19 cellular contexts compared by ENCODE assay signal in genomic region chr21:15289246-15289645, GRCh38.
A peak's percentile ranks its signal among the peaks of the same experiment; 100 is the strongest.
DNase-seq lines count a peak whose midpoint lies in the region; ATAC-seq and TF ChIP-seq lines count a peak whose summit lies in the region.
"Had no signal": no experiment of that assay in that cellular context is flagged by ENCODE, and none has a peak within 500 bp of the region (broad histone marks: within the 10 kb centered on the region; RNA-seq: fewer than 3 reads in every experiment).

No MANE protein-coding gene starts in this region.

- no peak overlapping the region for H3K9ac ChIP-seq in Loucy (ENCODE audit: low read depth, low read length, poor library complexity, severe bottlenecking)
- no peak overlapping the region for H3K9ac ChIP-seq in neuronal stem cell (ENCODE audit: low read depth, low read length, poor library complexity)

- H4K91ac ChIP-seq in neuronal stem cell (ENCODE audit: low read depth, low read length, poor library complexity) = peak overlapping the region; percentile 68

- intact Hi-C loops in Right ventricle myocardium superior (cut with DNase I) (no loop called here), A673 (cut with micrococcal nuclease; ENCODE audit: unreplicated experiment) (no loop called here)

- H3K27ac ChIP-seq in right atrium auricular region (no peak overlapping the region), neuronal stem cell (replicated peaks; ENCODE audit: low read length) (no peak overlapping the region), A673 (ENCODE audit: low read depth, low read length, poor library complexity, severe bottlenecking) (no peak overlapping the region)

- H2BK5ac ChIP-seq in neuronal stem cell (ENCODE audit: low read length) = no peak overlapping the region

- no peak overlapping the region for H2BK120ac ChIP-seq in neuronal stem cell (ENCODE audit: low read depth, low read length)

- H3F3A ChIP-seq in Loucy (ENCODE audit: low read depth) = no peaks in the 10 kb centered on the region

- CTCF ChIA-PET in A673 (lab: Charles Lee) = no interaction called here

- no peaks in the 10 kb centered on the region for H3K27me3 Mint-ChIP-seq in stimulated activated memory B cell treated with anti-CD40 and anti-IgM and Interleukin-4, amounts not matched to agents 10 μg/mL and 1 μg/mL and 100 μg/mL, for 72 hours

- no peak overlapping the region for H3K4me3 Mint-ChIP-seq in stimulated activated memory B cell treated with anti-CD40 and anti-IgM and Interleukin-4, amounts not matched to agents 10 μg/mL and 1 μg/mL and 100 μg/mL, for 72 hours
- H3K4me3 Mint-ChIP-seq: CD4-positive, alpha-beta memory T cell; GM23338; HFFc6 had no signal

- H3K4me3 ChIP-seq in right atrium auricular region = no peak overlapping the region
- no peak overlapping the region for H3K4me3 ChIP-seq in Loucy (ENCODE audit: low read length, poor library complexity, severe bottlenecking)
- H3K4me3 ChIP-seq in neuronal stem cell (ENCODE audit: low read length in 2 of 2) = no peak overlapping the region
- no peak overlapping the region for H3K4me3 ChIP-seq in A673 (ENCODE audit: low read depth, low read length, poor library complexity, severe bottlenecking)
- H3K4me3 ChIP-seq: A549, GM23338, HAP-1 had no signal

- H3K23ac ChIP-seq in neuronal stem cell (ENCODE audit: low read depth, low read length, poor library complexity) = peak overlapping the region; percentile 80

- H3K9me2 ChIP-seq in Loucy (replicated peaks; ENCODE audit: low read depth, low read length) = no peaks in the 10 kb centered on the region

- no peaks in the 10 kb centered on the region for H4K20me1 ChIP-seq in Loucy (ENCODE audit: insufficient read depth, low read length, poor library complexity, severe bottlenecking)

- H2BK15ac ChIP-seq in neuronal stem cell (ENCODE audit: low read length) = peak overlapping the region; percentile 83

- no peak overlapping the region for H3K4ac ChIP-seq in neuronal stem cell (ENCODE audit: low read length)

- no peak for ATAC-seq in Right ventricle myocardium superior (ENCODE audit: poor library complexity)
- ATAC-seq in stimulated activated memory B cell treated with anti-CD40 and anti-IgM and Interleukin-4, amounts not matched to agents 10 μg/mL and 1 μg/mL and 100 μg/mL, for 72 hours = peak; percentile 9
- no peak for ATAC-seq in left lobe of liver
- ATAC-seq: A549 had no signal

- no TSS peak for BruUV-seq in A673 (replicated peaks; lab: Mats Ljungman, UMichigan)

- H3K4me2 ChIP-seq in Loucy (ENCODE audit: low read depth, low read length, poor library complexity, severe bottlenecking) = no peak overlapping the region
- no peak overlapping the region for H3K4me2 ChIP-seq in neuronal stem cell (ENCODE audit: insufficient read depth, low read length, poor library complexity, severe bottlenecking)
- H3K4me2 ChIP-seq: A549, GM23338 had no signal

- H3K4me1 ChIP-seq in right atrium auricular region (no peaks in the 10 kb centered on the region), Loucy (ENCODE audit: insufficient read depth, low read length, poor library complexity, severe bottlenecking) (no peaks in the 10 kb centered on the region), neuronal stem cell (ENCODE audit: control insufficient read depth in 2 of 2, insufficient read depth in 1 of 2, low read depth in 1 of 2, low read length in 2 of 2) (peaks cover 6 to 10% of the 10 kb centered on the region in 2 donors), A673 (ENCODE audit: insufficient read depth, low read length, poor library complexity, severe bottlenecking) (no peaks in the 10 kb centered on the region)
- H3K4me1 ChIP-seq: HAP-1 had no signal

- peak overlapping the region; percentile 90 for H3K18ac ChIP-seq in neuronal stem cell (ENCODE audit: low read length)

- H3K14ac ChIP-seq in neuronal stem cell (ENCODE audit: low read length) = no peak overlapping the region

- H4K8ac ChIP-seq in neuronal stem cell (ENCODE audit: low read depth, low read length) = no peak overlapping the region

- H3K36me3 ChIP-seq in right atrium auricular region = no peaks in the 10 kb centered on the region
- H3K36me3 ChIP-seq in Loucy (ENCODE audit: insufficient read depth, low read length) = no peaks in the 10 kb centered on the region
- no peaks in the 10 kb centered on the region for H3K36me3 ChIP-seq in neuronal stem cell (replicated peaks in 1 of 2; ENCODE audit: control insufficient read depth in 2 of 2, insufficient read depth in 2 of 2, low read length in 2 of 2)
- no peaks in the 10 kb centered on the region for H3K36me3 ChIP-seq in A673 (ENCODE audit: insufficient read depth, low read length, poor library complexity, severe bottlenecking)
- H3K36me3 ChIP-seq: HAP-1 had no signal

- no peaks in the 10 kb centered on the region for H3K79me2 ChIP-seq in Loucy (ENCODE audit: insufficient read depth, low read length)

- WGBS in neuronal stem cell (ENCODE audit: extremely low coverage in 2 of 2, insufficient read length in 2 of 2, insufficient replicate concordance in 1 of 2), 2 donors = no CpG with 5 or more reads among the region's 13 CpGs

- peak overlapping the region; percentile 20 for H2AK5ac ChIP-seq in neuronal stem cell (ENCODE audit: low read depth, low read length)

- DNase-seq in Right ventricle myocardium superior = peak; percentile 38
- no peak for DNase-seq in right atrium auricular region (ENCODE audit: low spot score)
- DNase-seq in neuronal stem cell (ENCODE audit: low spot score) = no peak
- DNase-seq in left lobe of liver (ENCODE audit: low spot score) = no peak
- no peak for DNase-seq in A673 (ENCODE audit: low spot score)
- DNase-seq: 8988T; C1 segment of cervical spinal cord; Calu3; CD4-positive, alpha-beta memory T cell; COR-L47; DMS53; DMS79 treated with DMSO at 0.1 percent for 48 hours; GF-D8; HFFc6 had no signal

- H3K9me3 Mint-ChIP-seq in stimulated activated memory B cell treated with anti-CD40 and anti-IgM and Interleukin-4, amounts not matched to agents 10 μg/mL and 1 μg/mL and 100 μg/mL, for 72 hours = no peaks in the 10 kb centered on the region
- H3K9me3 Mint-ChIP-seq: GM23338, HFFc6 had no signal

- H2AFZ ChIP-seq in Loucy (ENCODE audit: low read length) (peak overlapping the region; percentile 58; the same call in 1 of the 2 replicates), neuronal stem cell (ENCODE audit: low read length) (no peak overlapping the region)

- H3K27ac Mint-ChIP-seq in stimulated activated memory B cell treated with anti-CD40 and anti-IgM and Interleukin-4, amounts not matched to agents 10 μg/mL and 1 μg/mL and 100 μg/mL, for 72 hours = no peak overlapping the region
- H3K27ac Mint-ChIP-seq: CD4-positive, alpha-beta memory T cell; GM23338; HFFc6 had no signal

- H3K79me1 ChIP-seq in neuronal stem cell (ENCODE audit: low read depth, low read length) = peaks cover 2% of the 10 kb centered on the region

- H3K36me3 Mint-ChIP-seq in stimulated activated memory B cell treated with anti-CD40 and anti-IgM and Interleukin-4, amounts not matched to agents 10 μg/mL and 1 μg/mL and 100 μg/mL, for 72 hours = no peaks in the 10 kb centered on the region
- H3K36me3 Mint-ChIP-seq: CD4-positive, alpha-beta memory T cell had no signal

- H2BK12ac ChIP-seq in neuronal stem cell (ENCODE audit: low read length) = peak overlapping the region; percentile 77

- TF ChIP-seq CTCF in right atrium auricular region (IDR thresholded peaks at IDR 0.05) (no peak), Loucy (conservative IDR thresholded peaks at IDR 0.05; ENCODE audit: low read length) (no peak), A673 (conservative IDR thresholded peaks at IDR 0.05; ENCODE audit: low read depth, low read length) (no peak)

- H3K27me3 ChIP-seq in right atrium auricular region (no peaks in the 10 kb centered on the region), Loucy (ENCODE audit: insufficient read depth, low read length, poor library complexity, severe bottlenecking) (no peaks in the 10 kb centered on the region), neuronal stem cell (ENCODE audit: control insufficient read depth in 3 of 3, insufficient read depth in 3 of 3, low read depth in 1 of 3, low read length in 3 of 3) (no peaks in the 10 kb centered on the region), A673 (replicated peaks; ENCODE audit: insufficient read depth, low read depth, low read length, poor library complexity) (no peaks in the 10 kb centered on the region)

- H3K9me3 ChIP-seq in right atrium auricular region = no peaks in the 10 kb centered on the region
- no peaks in the 10 kb centered on the region for H3K9me3 ChIP-seq in Loucy (ENCODE audit: insufficient read depth, low read depth, low read length)
- H3K9me3 ChIP-seq in neuronal stem cell (replicated peaks in 1 of 2; ENCODE audit: control insufficient read depth in 2 of 2, insufficient read depth in 1 of 2, low read depth in 1 of 2, low read length in 2 of 2) = no peaks in the 10 kb centered on the region
- H3K9me3 ChIP-seq in A673 (ENCODE audit: low read depth, low read length, poor library complexity, severe bottlenecking) = no peaks in the 10 kb centered on the region
- H3K9me3 ChIP-seq: A549, HAP-1 had no signal

- POLR2A ChIA-PET in A673 (lab: Charles Lee; ENCODE audit: low non-redundant PET) = no interaction called here

- no peaks in the 10 kb centered on the region for H3K4me1 Mint-ChIP-seq in stimulated activated memory B cell treated with anti-CD40 and anti-IgM and Interleukin-4, amounts not matched to agents 10 μg/mL and 1 μg/mL and 100 μg/mL, for 72 hours
- H3K4me1 Mint-ChIP-seq: CD4-positive, alpha-beta memory T cell had no signal
